9 cellular contexts compared by ENCODE assay signal in the genomic region with DNA sequence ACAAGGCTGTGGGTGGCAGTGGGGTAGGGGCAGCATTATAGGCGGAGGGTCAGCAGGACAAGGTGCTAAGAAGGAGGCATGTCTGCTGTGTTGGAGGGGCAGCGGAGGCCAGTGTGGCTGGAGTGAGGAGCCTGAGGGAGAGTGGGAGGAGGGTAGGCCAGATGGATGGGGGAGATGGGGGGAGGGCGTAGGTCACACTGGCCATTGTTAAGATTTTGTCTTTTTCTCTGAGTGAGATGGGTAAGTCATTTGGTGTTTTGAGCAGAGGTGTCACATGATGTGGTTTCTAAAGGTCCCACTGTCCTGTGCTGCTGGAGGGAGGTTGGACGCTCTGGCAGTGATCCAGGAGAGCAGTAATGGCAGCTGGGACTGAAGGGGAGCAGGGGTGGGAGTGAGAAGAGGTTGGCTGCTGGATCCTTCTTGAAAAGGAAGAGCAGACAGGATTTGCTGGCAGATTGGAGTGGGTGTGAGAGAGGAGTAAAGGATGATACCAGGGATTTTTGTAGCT. TPM values are rescaled to one million over a fixed set of nuclear protein-coding genes. Genes with fewer than 3 reads are reported as not detected.
A peak's percentile ranks its signal among the peaks of the same experiment; 100 is the strongest.
DNase-seq lines count a peak whose midpoint lies in the region; ATAC-seq and TF ChIP-seq lines count a peak whose summit lies in the region.
"Had no signal": no experiment of that assay in that cellular context is flagged by ENCODE, and none has a peak within 500 bp of the region (broad histone marks: within the 10 kb centered on the region; RNA-seq: fewer than 3 reads in every experiment).

No MANE protein-coding gene starts in this region.

- no peaks in the 10 kb centered on the region for H3K27me3 Mint-ChIP-seq in CD14-positive monocyte (ENCODE audit: low read depth in 3 of 3)
- no peaks in the 10 kb centered on the region; the same call in 1 of the 2 replicates for H3K27me3 Mint-ChIP-seq in HFFc6 (ENCODE audit: insufficient read depth)
- no peaks in the 10 kb centered on the region for H3K27me3 Mint-ChIP-seq in activated naive CD8-positive, alpha-beta T cell
- no peaks in the 10 kb centered on the region for H3K27me3 Mint-ChIP-seq in naive B cell

- intact Hi-C loops in CD14-positive monocyte (cut with micrococcal nuclease), result no loop called here

- H3K4me3 Mint-ChIP-seq in CD14-positive monocyte (no peak overlapping the region), HFFc6 (no peak overlapping the region; the same call in 1 of the 2 replicates), naive B cell (peak overlapping the region in 7 of 8 donors; percentile 24 to 85 (median 72))
- H3K4me3 Mint-ChIP-seq in activated naive CD8-positive, alpha-beta T cell, result peak overlapping the region; percentile 85

- H3K27ac Mint-ChIP-seq in CD14-positive monocyte, result peak overlapping the region in 4 of 7 donors; percentile 2 to 48 (median 36)
- H3K27ac Mint-ChIP-seq in HFFc6, result peak overlapping the region; percentile 60
- H3K27ac Mint-ChIP-seq in activated naive CD8-positive, alpha-beta T cell, result peak overlapping the region; percentile 78
- peak overlapping the region; percentile 23 to 85 (median 58) for H3K27ac Mint-ChIP-seq in naive B cell

- no peak for TF ChIP-seq CTCF in CD14-positive monocyte (IDR thresholded peaks at IDR 0.05)
- TF ChIP-seq CTCF in HFFc6 (IDR thresholded peaks at IDR 0.05), result no peak

- H3K4me1 Mint-ChIP-seq in CD14-positive monocyte, result peaks cover 75% of the 10 kb centered on the region
- peaks cover 86% of the 10 kb centered on the region for H3K4me1 Mint-ChIP-seq in HFFc6 (ENCODE audit: low read depth)
- peaks cover 87% of the 10 kb centered on the region for H3K4me1 Mint-ChIP-seq in activated naive CD8-positive, alpha-beta T cell (ENCODE audit: low read depth)
- H3K4me1 Mint-ChIP-seq in naive B cell, result peaks cover 74 to 93% (median 87%) of the 10 kb centered on the region in 3 donors

- DNase-seq in CD14-positive monocyte (ENCODE audit: low spot score) (no peak), HFFc6 (no peak), naive B cell (no peak), NCI-H510A treated with DMSO at 0.1 percent for 48 hours (lab: John Stamatoyannopoulos, UW) (no peak), CD1c-positive myeloid dendritic cell (ENCODE audit: extremely low spot score) (no peak)
- no peak for DNase-seq in effector CD8-positive, alpha-beta T cell (lab: John Stamatoyannopoulos, UW)
- DNase-seq: NCI-H146 had no signal

- H3K9me3 Mint-ChIP-seq in CD14-positive monocyte (peaks cover 0 to 3% (median 0%) of the 10 kb centered on the region in 7 donors), HFFc6 (no peaks in the 10 kb centered on the region), naive B cell (no peaks in the 10 kb centered on the region)
- H3K9me3 Mint-ChIP-seq in activated naive CD8-positive, alpha-beta T cell (ENCODE audit: low read depth), result no peaks in the 10 kb centered on the region

- peaks cover 8 to 25% of the 10 kb centered on the region in 2 donors for H3K36me3 Mint-ChIP-seq in CD14-positive monocyte
- peaks cover 27% of the 10 kb centered on the region for H3K36me3 Mint-ChIP-seq in HFFc6 (ENCODE audit: low read depth)
- H3K36me3 Mint-ChIP-seq in activated naive CD8-positive, alpha-beta T cell, result peaks cover 21% of the 10 kb centered on the region
- H3K36me3 Mint-ChIP-seq in naive B cell, result peaks cover 0 to 11% of the 10 kb centered on the region in 2 donors

- ATAC-seq in naive B cell (ENCODE audit: low read depth in 2 of 2), result no peak
- ATAC-seq in HG03460 (IDR thresholded peaks at IDR 0.05; ENCODE audit: unreplicated experiment), result no peak

RNA-seq across cellular contexts. Expression of gene PPP6R3, which starts 9.8 kb away (rescaled TPM):
- polyA plus RNA-seq in CD14-positive monocyte (10 to 100 TPM; 22.9 to 38.1 TPM), naive B cell (ENCODE audit: low read depth in 6 of 6) (10 to 100 TPM; 32.0 to 71.1 (median 53.4) TPM)
- total RNA-seq in HFFc6 (2021; fragmentation: NEBNext Ultra II Directional; extraction: Animal tissue kit (Norgen Biotek cat#: 25700)), result 10 to 100 TPM; 62.5 to 72.0 (median 67.8) TPM

Comparison
In these comparisons a context has a peak if more than half of its experiments do, and no peak if none do; other contexts are left out.
1. H3K4me3 Mint-ChIP-seq: peak in activated naive CD8-positive, alpha-beta T cell (single experiment) and naive B cell (7 of 8); none in CD14-positive monocyte (0 of 2) and HFFc6 (single experiment).
2. Peak in every context shown above with its lines, with median percentiles within 50 percentile points of each other: H3K27ac Mint-ChIP-seq.